ENCODE assay signal across 18 cellular contexts in the genomic region with DNA sequence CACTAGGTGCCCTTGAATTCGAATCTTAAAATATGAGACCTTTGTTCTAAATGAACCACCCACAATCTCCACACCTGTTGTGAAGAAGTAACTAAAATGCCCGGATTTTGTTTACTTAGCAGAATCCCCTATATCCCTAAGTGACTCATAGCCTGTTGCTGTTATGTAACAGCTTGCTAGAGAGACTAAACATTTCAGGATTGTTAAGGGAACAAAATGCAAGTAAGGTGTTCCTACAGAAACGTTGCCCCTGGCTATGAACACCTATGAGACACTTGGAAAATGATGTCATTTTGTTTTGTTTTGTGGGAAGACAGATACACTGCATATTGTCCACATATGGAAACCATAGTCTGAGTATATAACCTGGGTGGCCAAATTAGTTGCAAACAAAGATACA. TPM values are rescaled to one million over a fixed set of nuclear protein-coding genes. Genes with fewer than 3 reads are reported as not detected.
"Had no signal": no experiment of that assay in that cellular context is flagged by ENCODE, and none has a peak within 500 bp of the region (broad histone marks: within the 10 kb centered on the region; RNA-seq: fewer than 3 reads in every experiment).

No MANE protein-coding gene starts in this region.

- DNase-seq: effector memory CD4-positive, alpha-beta T cell; gastrocnemius medialis; heart right ventricle; hypothalamus; mucosa of descending colon; naive thymus-derived CD8-positive, alpha-beta T cell; posterior cingulate gyrus; right cardiac atrium; spleen; stimulated activated CD4-positive, alpha-beta T cell treated with anti-CD3 and anti-CD28 coated beads, Interleukin-15, amount 100 ng/mL, for 24 hours; stimulated activated CD4-positive, alpha-beta T cell treated with anti-CD3 and anti-CD28 coated beads, Interleukin-2, amount 100 ng/mL, for 24 hours; stimulated activated naive CD4-positive, alpha-beta T cell; stomach; substantia nigra had no signal

- H3K36me3 ChIP-seq: gastrocnemius medialis, heart right ventricle, neutrophil, spleen, stomach had no signal

- H3K9me3 ChIP-seq: gastrocnemius medialis, mucosa of descending colon, neutrophil, stomach had no signal

- H3K36me3 Mint-ChIP-seq: type B pancreatic cell had no signal

- H3K27me3 Mint-ChIP-seq: type B pancreatic cell had no signal

- H3K4me1 ChIP-seq: gastrocnemius medialis, heart right ventricle, spleen, stomach had no signal

- H3K27ac Mint-ChIP-seq: naive thymus-derived CD8-positive, alpha-beta T cell; type B pancreatic cell had no signal

- H3K4me3 ChIP-seq: gastrocnemius medialis, heart right ventricle, mucosa of descending colon, spleen, stomach had no signal

- H3K27me3 ChIP-seq: gastrocnemius medialis, heart right ventricle, neutrophil, spleen, stomach had no signal

- H3K4me1 Mint-ChIP-seq: naive thymus-derived CD8-positive, alpha-beta T cell had no signal

- H3K4me3 Mint-ChIP-seq: naive thymus-derived CD8-positive, alpha-beta T cell; type B pancreatic cell had no signal

- H3K27ac ChIP-seq: gastrocnemius medialis, heart right ventricle, neutrophil, spleen, stomach had no signal

- ATAC-seq: gastrocnemius medialis; heart right ventricle; left lobe of liver; mucosa of descending colon; naive thymus-derived CD8-positive, alpha-beta T cell; right cardiac atrium had no signal

RNA-seq across cellular contexts. Expression of a gene that starts 24.2 kb away (rescaled TPM):
- total RNA-seq: naive thymus-derived CD8-positive, alpha-beta T cell; pulmonary artery endothelial cell had no signal
- polyA plus RNA-seq: naive thymus-derived CD8-positive, alpha-beta T cell had no signal
